Comparison of ENCODE assay signal across 20 cellular contexts in genomic region chr19:31152906-31153305, GRCh38.
A peak's percentile ranks its signal among the peaks of the same experiment; 100 is the strongest.
DNase-seq lines count a peak whose midpoint lies in the region; ATAC-seq, FAIRE-seq and TF ChIP-seq lines count a peak whose summit lies in the region.
"Had no signal": no experiment of that assay in that cellular context is flagged by ENCODE, and none has a peak within 500 bp of the region (broad histone marks: within the 10 kb centered on the region; RNA-seq: fewer than 3 reads in every experiment).

No MANE protein-coding gene starts in this region.

- DNase-seq in A549 (ENCODE audit: low read depth in 1 of 2, low spot score in 1 of 2) = no peak
- DNase-seq in HFFc6 = peak; percentile 40
- DNase-seq in astrocyte (ENCODE audit: low read depth) = peak; percentile 20
- peak; percentile 13 for DNase-seq in iris pigment epithelial cell (ENCODE audit: low read depth)
- DNase-seq in head of caudate nucleus = no peak
- no peak for DNase-seq in OCI-M1 (lab: John Stamatoyannopoulos, UW)
- no peak for DNase-seq in activated naive CD8-positive, alpha-beta T cell treated with anti-CD3 and anti-CD28 coated beads, Interleukin-2, amount 50 U/mL, for 24 hours
- DNase-seq: BE2C; CD4-positive, alpha-beta memory T cell; DMS79; GF-D8; H7; Kasumi-1; MV-4-11; NCI-H1436; NCI-H2029 treated with DMSO at 0.1 percent for 48 hours; NCI-H510A had no signal

- no peak overlapping the region for H3K4me2 ChIP-seq in A549
- H3K4me2 ChIP-seq in astrocyte (ENCODE audit: low read length) = no peak overlapping the region

- TF ChIP-seq POLR2A in A549 (IDR thresholded peaks at IDR 0.05; ENCODE audit: low read length) = no peak

- ATAC-seq in A549 = no peak
- ATAC-seq in activated naive CD8-positive, alpha-beta T cell treated with anti-CD3 and anti-CD28 coated beads, Interleukin-2, amount 50 U/mL, for 24 hours = no peak
- ATAC-seq in GM19467 (IDR thresholded peaks at IDR 0.05; ENCODE audit: unreplicated experiment) = no peak

- H3K27ac Mint-ChIP-seq in HFFc6 = no peak overlapping the region
- H3K27ac Mint-ChIP-seq in astrocyte (ENCODE audit: unreplicated experiment) = no peak overlapping the region
- no peak overlapping the region for H3K27ac Mint-ChIP-seq in activated naive CD8-positive, alpha-beta T cell treated with anti-CD3 and anti-CD28 coated beads, Interleukin-2, amount 50 U/mL, for 24 hours
- H3K27ac Mint-ChIP-seq: CD4-positive, alpha-beta memory T cell had no signal

- H3K27ac ChIP-seq in A549 = no peak overlapping the region
- no peak overlapping the region for H3K27ac ChIP-seq in astrocyte (ENCODE audit: low read depth, low read length)

- CTCF ChIA-PET in A549 (lab: Yijun Ruan, JAX) = interaction anchor here (1.0 kb wide), 1 partner anchor 32 kb away, joined by 3 read pairs; no protein-coding TSS in a partner anchor

- H3K9ac ChIP-seq in astrocyte (ENCODE audit: low read length) = no peak overlapping the region

- H3K4me3 ChIP-seq in A549 (no peak overlapping the region), astrocyte (ENCODE audit: insufficient read depth, low read depth, low read length) (no peak overlapping the region)

- TF ChIP-seq EP300 in A549 (IDR thresholded peaks at IDR 0.05) = no peak

- FAIRE-seq in A549 (lab: Jason Lieb, UNC) (peak; percentile 83), astrocyte (lab: Jason Lieb, UNC) (no peak)
- FAIRE-seq: A204.1, RCC 7860 had no signal

- H3K36me3 Mint-ChIP-seq in HFFc6 (ENCODE audit: low read depth) (no peaks in the 10 kb centered on the region; the same call in 1 of the 2 replicates), astrocyte (ENCODE audit: low read depth, unreplicated experiment) (no peaks in the 10 kb centered on the region)
- no peaks in the 10 kb centered on the region for H3K36me3 Mint-ChIP-seq in activated naive CD8-positive, alpha-beta T cell treated with anti-CD3 and anti-CD28 coated beads, Interleukin-2, amount 50 U/mL, for 24 hours (ENCODE audit: low read depth)
- H3K36me3 Mint-ChIP-seq: CD4-positive, alpha-beta memory T cell had no signal

- H3K4me3 Mint-ChIP-seq in HFFc6 (no peak overlapping the region), astrocyte (ENCODE audit: unreplicated experiment) (no peak overlapping the region)
- no peak overlapping the region for H3K4me3 Mint-ChIP-seq in activated naive CD8-positive, alpha-beta T cell treated with anti-CD3 and anti-CD28 coated beads, Interleukin-2, amount 50 U/mL, for 24 hours
- H3K4me3 Mint-ChIP-seq: CD4-positive, alpha-beta memory T cell had no signal

- no peaks in the 10 kb centered on the region; the same call in 1 of the 2 replicates for H3K27me3 Mint-ChIP-seq in HFFc6 (ENCODE audit: insufficient read depth)
- H3K27me3 Mint-ChIP-seq in astrocyte (ENCODE audit: low read depth, unreplicated experiment) = peaks cover 2% of the 10 kb centered on the region
- peaks cover 2% of the 10 kb centered on the region for H3K27me3 Mint-ChIP-seq in activated naive CD8-positive, alpha-beta T cell treated with anti-CD3 and anti-CD28 coated beads, Interleukin-2, amount 50 U/mL, for 24 hours

- H3K4me1 ChIP-seq in A549 = no peaks in the 10 kb centered on the region
- H3K4me1 ChIP-seq in astrocyte (ENCODE audit: insufficient read depth, low read length) = no peaks in the 10 kb centered on the region
- H3K4me1 ChIP-seq: BE2C had no signal

- no peaks in the 10 kb centered on the region for H3K79me2 ChIP-seq in astrocyte (ENCODE audit: insufficient read depth, low read length)

- WGBS in A549 (ENCODE audit: missing lambda C conversion rate) = 23% methylated on average over 3 of the region's 3 CpGs

- H3K9me3 Mint-ChIP-seq in HFFc6 (no peaks in the 10 kb centered on the region), astrocyte (ENCODE audit: unreplicated experiment) (no peaks in the 10 kb centered on the region)
- H3K9me3 Mint-ChIP-seq in activated naive CD8-positive, alpha-beta T cell treated with anti-CD3 and anti-CD28 coated beads, Interleukin-2, amount 50 U/mL, for 24 hours = no peaks in the 10 kb centered on the region

- peaks cover 36% of the 10 kb centered on the region for H3K4me1 Mint-ChIP-seq in HFFc6 (ENCODE audit: low read depth)
- H3K4me1 Mint-ChIP-seq in astrocyte (ENCODE audit: low read depth, unreplicated experiment) = peaks cover 6% of the 10 kb centered on the region
- H3K4me1 Mint-ChIP-seq in activated naive CD8-positive, alpha-beta T cell treated with anti-CD3 and anti-CD28 coated beads, Interleukin-2, amount 50 U/mL, for 24 hours = no peaks in the 10 kb centered on the region
- H3K4me1 Mint-ChIP-seq: CD4-positive, alpha-beta memory T cell had no signal

- no peaks in the 10 kb centered on the region for H4K20me1 ChIP-seq in astrocyte (ENCODE audit: insufficient read depth, low read length)

- no peak for TF ChIP-seq RAD21 in A549 (conservative IDR thresholded peaks at IDR 0.05 in 1 of 2, IDR thresholded peaks at IDR 0.05 in 1 of 2)

- no peak overlapping the region for H2AFZ ChIP-seq in astrocyte (ENCODE audit: low read depth, low read length)

- TF ChIP-seq CTCF in A549 (IDR thresholded peaks at IDR 0.05) = no peak
- no peak for TF ChIP-seq CTCF in HFFc6 (IDR thresholded peaks at IDR 0.05)
- no peak for TF ChIP-seq CTCF in astrocyte (IDR thresholded peaks at IDR 0.05; ENCODE audit: insufficient read depth, low read depth, low read length)

- intact Hi-C loops in head of caudate nucleus (cut with DNase I) = no loop called here

- POLR2A ChIA-PET in A549 (lab: Yijun Ruan, JAX) = no interaction called here

- no peaks in the 10 kb centered on the region for H3K36me3 ChIP-seq in astrocyte (ENCODE audit: insufficient read depth, low read length)
- H3K36me3 ChIP-seq: BE2C had no signal

- H3K27me3 ChIP-seq in astrocyte (ENCODE audit: insufficient read depth, low read length) = no peaks in the 10 kb centered on the region
- H3K27me3 ChIP-seq: BE2C had no signal

- H3K9me3 ChIP-seq in A549 (no peaks in the 10 kb centered on the region), astrocyte (ENCODE audit: insufficient read depth, low read depth, low read length) (peaks cover 2% of the 10 kb centered on the region)
- H3K9me3 ChIP-seq: BE2C had no signal

TF ChIP-seq in A549, 52 proteins besides CTCF, POLR2A, EP300 and RAD21:
- TF ChIP-seq NPAS2 (CRISPR knock-in tag; IDR thresholded peaks at IDR 0.05; ENCODE audit: borderline replicate concordance) (no peak), EHMT2 (IDR thresholded peaks at IDR 0.05; ENCODE audit: low read depth) (no peak), ZFP36 (IDR thresholded peaks at IDR 0.05; ENCODE audit: borderline replicate concordance, partially characterized antibody) (no peak)
- TF ChIP-seq, protein P1, sequence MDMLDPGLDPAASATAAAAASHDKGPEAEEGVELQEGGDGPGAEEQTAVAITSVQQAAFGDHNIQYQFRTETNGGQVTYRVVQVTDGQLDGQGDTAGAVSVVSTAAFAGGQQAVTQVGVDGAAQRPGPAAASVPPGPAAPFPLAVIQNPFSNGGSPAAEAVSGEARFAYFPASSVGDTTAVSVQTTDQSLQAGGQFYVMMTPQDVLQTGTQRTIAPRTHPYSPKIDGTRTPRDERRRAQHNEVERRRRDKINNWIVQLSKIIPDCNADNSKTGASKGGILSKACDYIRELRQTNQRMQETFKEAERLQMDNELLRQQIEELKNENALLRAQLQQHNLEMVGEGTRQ (IDR thresholded peaks at IDR 0.05) = no peak

Comparison
In these comparisons a context has a peak if more than half of its experiments do, and no peak if none do; other contexts are left out.
1. DNase-seq: peak in HFFc6 (single experiment), astrocyte (single experiment) and iris pigment epithelial cell (single experiment); none in A549 (0 of 2), head of caudate nucleus (0 of 42), OCI-M1 (single experiment) and activated naive CD8-positive, alpha-beta T cell treated with anti-CD3 and anti-CD28 coated beads, Interleukin-2, amount 50 U/mL, for 24 hours (single experiment).